Comparison of ENCODE assay signal across 12 cellular contexts in genomic region chrX:148380107-148380506, GRCh38.
DNase-seq lines count a peak whose midpoint lies in the region; ATAC-seq and TF ChIP-seq lines count a peak whose summit lies in the region.
"Had no signal": no experiment of that assay in that cellular context is flagged by ENCODE, and none has a peak within 500 bp of the region (broad histone marks: within the 10 kb centered on the region; RNA-seq: fewer than 3 reads in every experiment).

No MANE protein-coding gene starts in this region.

- DNase-seq in CD4-positive, alpha-beta memory T cell, result no peak
- DNase-seq in Karpas-422 (peak; percentile 58), body of pancreas (no peak), PC-9 (no peak), dedifferentiated amniotic fluid mesenchymal stem cell (ENCODE audit: extremely low spot score) (no peak)
- DNase-seq in central memory CD8-positive, alpha-beta T cell (ENCODE audit: low spot score in 2 of 2), result no peak
- DNase-seq: NCI-H226; SJCRH30; stimulated activated naive CD4-positive, alpha-beta T cell treated with Interleukin-2 at 50 U/mL for 16 hours had no signal

- TF ChIP-seq POLR2A in body of pancreas (IDR thresholded peaks at IDR 0.05), result no peak

- BruUV-seq in PC-9 (replicated peaks; lab: Mats Ljungman, UMichigan), result no TSS peak

- H3K36me3 ChIP-seq in CD4-positive, alpha-beta memory T cell (ENCODE audit: insufficient read depth, low read length), result no peaks in the 10 kb centered on the region
- no peaks in the 10 kb centered on the region for H3K36me3 ChIP-seq in Karpas-422 (ENCODE audit: insufficient read depth, low read length)
- no peaks in the 10 kb centered on the region for H3K36me3 ChIP-seq in body of pancreas (replicated peaks in 1 of 2; ENCODE audit: insufficient read depth in 1 of 2, low read depth in 2 of 2)
- no peaks in the 10 kb centered on the region for H3K36me3 ChIP-seq in PC-9 (ENCODE audit: low read depth)
- H3K36me3 ChIP-seq: cardiac muscle cell, SJCRH30 had no signal

- H2AFZ ChIP-seq in Karpas-422 (ENCODE audit: low read length) (peak overlapping the region; percentile 40), PC-9 (no peak overlapping the region)

- no peaks in the 10 kb centered on the region for H3K27me3 Mint-ChIP-seq in CD4-positive, alpha-beta memory T cell
- H3K27me3 Mint-ChIP-seq in central memory CD8-positive, alpha-beta T cell, result no peaks in the 10 kb centered on the region

- peak overlapping the region in 7 of 8 donors; percentile 88 to 94 (median 92) for H3K4me3 Mint-ChIP-seq in CD4-positive, alpha-beta memory T cell
- H3K4me3 Mint-ChIP-seq in central memory CD8-positive, alpha-beta T cell, result peak overlapping the region; percentile 74

- ATAC-seq in GM19438 (IDR thresholded peaks at IDR 0.05; ENCODE audit: low read depth, unreplicated experiment) (peak; percentile 15), body of pancreas (no peak), GM21576 (IDR thresholded peaks at IDR 0.05; ENCODE audit: unreplicated experiment) (no peak)
- ATAC-seq in central memory CD8-positive, alpha-beta T cell (replicated peaks; ENCODE audit: extremely low read depth, poor library complexity, severe bottlenecking), result no peak

- H3F3A ChIP-seq in PC-9 (ENCODE audit: insufficient read depth, low read depth), result no peaks in the 10 kb centered on the region

- no peaks in the 10 kb centered on the region for H4K20me1 ChIP-seq in Karpas-422 (ENCODE audit: insufficient read depth, low read depth, low read length)
- no peaks in the 10 kb centered on the region for H4K20me1 ChIP-seq in PC-9 (ENCODE audit: insufficient read depth)

- TF ChIP-seq CTCF in body of pancreas (IDR thresholded peaks at IDR 0.05) (no peak), PC-9 (conservative IDR thresholded peaks at IDR 0.05) (no peak)

- peaks cover 29% of the 10 kb centered on the region for H3K4me1 ChIP-seq in CD4-positive, alpha-beta memory T cell (ENCODE audit: insufficient read depth, low read length)
- peaks cover 41% of the 10 kb centered on the region for H3K4me1 ChIP-seq in Karpas-422 (ENCODE audit: low read length)
- H3K4me1 ChIP-seq in body of pancreas, result no peaks in the 10 kb centered on the region
- no peaks in the 10 kb centered on the region for H3K4me1 ChIP-seq in PC-9 (replicated peaks; ENCODE audit: insufficient read depth)
- H3K4me1 ChIP-seq: SJCRH30 had no signal

- WGBS in body of pancreas, 2 donors, result 53 to 76% methylated on average over 3 of the region's 3 CpGs

- no peaks in the 10 kb centered on the region for H3K36me3 Mint-ChIP-seq in CD4-positive, alpha-beta memory T cell
- peaks cover 2% of the 10 kb centered on the region for H3K36me3 Mint-ChIP-seq in central memory CD8-positive, alpha-beta T cell (ENCODE audit: insufficient read depth)

- intact Hi-C loops in CD4-positive, alpha-beta memory T cell (cut with micrococcal nuclease), result loop anchor here (2.0 to 5.0 kb wide), 2 partner anchors 48 to 69 kb away; no protein-coding TSS in a partner anchor
- intact Hi-C loops in body of pancreas (cut with DNase I) (no loop called here), PC-9 (cut with micrococcal nuclease; ENCODE audit: unreplicated experiment) (no loop called here)

- CTCF ChIA-PET in CD4-positive, alpha-beta memory T cell (lab: Charles Lee; ENCODE audit: partially characterized antibody), result interaction anchor here (0.8 kb wide), 1 partner anchor 46 kb away, joined by 3 read pairs; no protein-coding TSS in a partner anchor
- CTCF ChIA-PET in PC-9 (lab: Charles Lee), result no interaction called here

- peak overlapping the region in 1 of 2 donors; percentile 50 for H3K4me3 ChIP-seq in CD4-positive, alpha-beta memory T cell (ENCODE audit: low read length in 2 of 2)
- H3K4me3 ChIP-seq in Karpas-422 (ENCODE audit: low read length), result peak overlapping the region; percentile 45; the same call in 1 of the 2 replicates
- no peak overlapping the region for H3K4me3 ChIP-seq in body of pancreas
- H3K4me3 ChIP-seq in PC-9, result no peak overlapping the region
- H3K4me3 ChIP-seq: cardiac muscle cell, SJCRH30 had no signal

- H3K27ac ChIP-seq in CD4-positive, alpha-beta memory T cell (ENCODE audit: low read depth, low read length), result peak overlapping the region; percentile 72
- peak overlapping the region; percentile 92 for H3K27ac ChIP-seq in Karpas-422 (ENCODE audit: low read length)
- no peak overlapping the region for H3K27ac ChIP-seq in body of pancreas
- H3K27ac ChIP-seq in PC-9, result no peak overlapping the region
- H3K27ac ChIP-seq: cardiac muscle cell, SJCRH30 had no signal

- no peaks in the 10 kb centered on the region for H3K9me2 ChIP-seq in Karpas-422 (replicated peaks; ENCODE audit: insufficient read depth, low read length)
- no peaks in the 10 kb centered on the region for H3K9me2 ChIP-seq in PC-9 (ENCODE audit: insufficient read depth)

- no peaks in the 10 kb centered on the region for H3K27me3 ChIP-seq in CD4-positive, alpha-beta memory T cell (ENCODE audit: insufficient read depth, low read length)
- H3K27me3 ChIP-seq in Karpas-422 (ENCODE audit: low read length) (no peaks in the 10 kb centered on the region), body of pancreas (no peaks in the 10 kb centered on the region), PC-9 (ENCODE audit: insufficient read depth, low read depth) (no peaks in the 10 kb centered on the region)
- H3K27me3 ChIP-seq: cardiac muscle cell, SJCRH30 had no signal

- H3K9ac ChIP-seq in Karpas-422 (ENCODE audit: low read length), result peak overlapping the region; percentile 61

- peak overlapping the region; percentile 62 for H3K4me2 ChIP-seq in Karpas-422 (ENCODE audit: low read depth, low read length, poor library complexity, severe bottlenecking)
- no peak overlapping the region for H3K4me2 ChIP-seq in PC-9

- peaks cover 0 to 9% (median 4%) of the 10 kb centered on the region in 8 donors for H3K9me3 Mint-ChIP-seq in CD4-positive, alpha-beta memory T cell
- H3K9me3 Mint-ChIP-seq in central memory CD8-positive, alpha-beta T cell, result no peaks in the 10 kb centered on the region

- H3K9me3 ChIP-seq in CD4-positive, alpha-beta memory T cell (ENCODE audit: control insufficient read depth in 1 of 2, low read length in 2 of 2), result no peaks in the 10 kb centered on the region
- no peaks in the 10 kb centered on the region for H3K9me3 ChIP-seq in Karpas-422 (ENCODE audit: low read length)
- no peaks in the 10 kb centered on the region for H3K9me3 ChIP-seq in body of pancreas
- H3K9me3 ChIP-seq in PC-9 (ENCODE audit: insufficient read depth, low read depth), result no peaks in the 10 kb centered on the region; the same call in 1 of the 2 replicates
- H3K9me3 ChIP-seq: SJCRH30 had no signal

- H3K79me2 ChIP-seq in Karpas-422 (ENCODE audit: low read length) (no peaks in the 10 kb centered on the region), PC-9 (ENCODE audit: low read depth) (no peaks in the 10 kb centered on the region)

- peaks cover 23 to 37% (median 27%) of the 10 kb centered on the region in 4 donors for H3K4me1 Mint-ChIP-seq in CD4-positive, alpha-beta memory T cell
- peaks cover 17% of the 10 kb centered on the region for H3K4me1 Mint-ChIP-seq in central memory CD8-positive, alpha-beta T cell

- H3K27ac Mint-ChIP-seq in CD4-positive, alpha-beta memory T cell, result peak overlapping the region; percentile 86 to 95 (median 90)
- peak overlapping the region; percentile 83 for H3K27ac Mint-ChIP-seq in central memory CD8-positive, alpha-beta T cell (ENCODE audit: low read depth)

- POLR2A ChIA-PET in CD4-positive, alpha-beta memory T cell (lab: Charles Lee; ENCODE audit: partially characterized antibody), result interaction anchor here (1.0 to 2.0 kb wide), 4 partner anchors 35 to 70 kb away, joined by 3 to 11 read pairs (median 4); no protein-coding TSS in a partner anchor
- POLR2A ChIA-PET in PC-9 (lab: Charles Lee; ENCODE audit: unreplicated experiment), result no interaction called here

Comparison
In these comparisons a context has a peak if more than half of its experiments do, and no peak if none do; other contexts are left out.
1. H3K27ac ChIP-seq: peak in CD4-positive, alpha-beta memory T cell (single experiment) and Karpas-422 (single experiment); none in body of pancreas (0 of 4) and PC-9 (single experiment).